In genomic region chrX:20067709-20068315, GRCh38 we compare ENCODE assay signal across 1 cellular context.
TF ChIP-seq lines count a peak whose summit lies in the region.

No MANE protein-coding gene starts in this region.

TF ChIP-seq in GM23338, 12 proteins besides CTCF, POLR2A, EP300 and RAD21 (continued from another document):
- TF ChIP-seq REST (IDR thresholded peaks at IDR 0.05; ENCODE audit: unreplicated experiment) (no peak), ZNF331 (CRISPR knock-in tag; IDR thresholded peaks at IDR 0.05; ENCODE audit: low read depth) (no peak), CREB1 (CRISPR knock-in tag; IDR thresholded peaks at IDR 0.05; ENCODE audit: low read depth) (no peak), ZNF114 (CRISPR knock-in tag; IDR thresholded peaks at IDR 0.05) (no peak), EZH2 (IDR thresholded peaks at IDR 0.05; ENCODE audit: low read depth, unreplicated experiment) (no peak), POLR2AphosphoS5 (IDR thresholded peaks at IDR 0.05; ENCODE audit: low read depth) (no peak)
